Comparison of ENCODE assay signal across 1 cellular context in genomic region chr6:110980648-110981047, GRCh38.
TF ChIP-seq lines count a peak whose summit lies in the region.

No MANE protein-coding gene starts in this region.

TF ChIP-seq in HepG2, 621 proteins besides CTCF, POLR2A, EP300 and RAD21:
- TF ChIP-seq, protein P1, sequence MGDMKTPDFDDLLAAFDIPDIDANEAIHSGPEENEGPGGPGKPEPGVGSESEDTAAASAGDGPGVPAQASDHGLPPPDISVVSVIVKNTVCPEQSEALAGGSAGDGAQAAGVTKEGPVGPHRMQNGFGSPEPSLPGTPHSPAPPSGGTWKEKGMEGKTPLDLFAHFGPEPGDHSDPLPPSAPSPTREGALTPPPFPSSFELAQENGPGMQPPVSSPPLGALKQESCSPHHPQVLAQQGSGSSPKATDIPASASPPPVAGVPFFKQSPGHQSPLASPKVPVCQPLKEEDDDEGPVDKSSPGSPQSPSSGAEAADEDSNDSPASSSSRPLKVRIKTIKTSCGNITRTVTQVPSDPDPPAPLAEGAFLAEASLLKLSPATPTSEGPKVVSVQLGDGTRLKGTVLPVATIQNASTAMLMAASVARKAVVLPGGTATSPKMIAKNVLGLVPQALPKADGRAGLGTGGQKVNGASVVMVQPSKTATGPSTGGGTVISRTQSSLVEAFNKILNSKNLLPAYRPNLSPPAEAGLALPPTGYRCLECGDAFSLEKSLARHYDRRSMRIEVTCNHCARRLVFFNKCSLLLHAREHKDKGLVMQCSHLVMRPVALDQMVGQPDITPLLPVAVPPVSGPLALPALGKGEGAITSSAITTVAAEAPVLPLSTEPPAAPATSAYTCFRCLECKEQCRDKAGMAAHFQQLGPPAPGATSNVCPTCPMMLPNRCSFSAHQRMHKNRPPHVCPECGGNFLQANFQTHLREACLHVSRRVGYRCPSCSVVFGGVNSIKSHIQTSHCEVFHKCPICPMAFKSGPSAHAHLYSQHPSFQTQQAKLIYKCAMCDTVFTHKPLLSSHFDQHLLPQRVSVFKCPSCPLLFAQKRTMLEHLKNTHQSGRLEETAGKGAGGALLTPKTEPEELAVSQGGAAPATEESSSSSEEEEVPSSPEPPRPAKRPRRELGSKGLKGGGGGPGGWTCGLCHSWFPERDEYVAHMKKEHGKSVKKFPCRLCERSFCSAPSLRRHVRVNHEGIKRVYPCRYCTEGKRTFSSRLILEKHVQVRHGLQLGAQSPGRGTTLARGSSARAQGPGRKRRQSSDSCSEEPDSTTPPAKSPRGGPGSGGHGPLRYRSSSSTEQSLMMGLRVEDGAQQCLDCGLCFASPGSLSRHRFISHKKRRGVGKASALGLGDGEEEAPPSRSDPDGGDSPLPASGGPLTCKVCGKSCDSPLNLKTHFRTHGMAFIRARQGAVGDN (CRISPR knock-in tag; IDR thresholded peaks at IDR 0.05) = 0 out of 2 replicates have a peak, but pooled peaks have one; percentile 15
- no peak for TF ChIP-seq ETV6 (CRISPR knock-in tag; conservative IDR thresholded peaks at IDR 0.05)
